Comparison of ENCODE assay signal across 8 cellular contexts in genomic region chr1:144020001-144020738, GRCh38. TPM values are rescaled to one million over a fixed set of nuclear protein-coding genes. Genes with fewer than 3 reads are reported as not detected.
DNase-seq lines count a peak whose midpoint lies in the region; ATAC-seq and TF ChIP-seq lines count a peak whose summit lies in the region.
"Not testable (repeated sequence)": the region's sequence is repeated elsewhere in the genome, so short reads cannot be mapped to it uniquely, and the experiment has no call there.

No MANE protein-coding gene starts in this region.

- DNase-seq in PC-3; activated naive CD8-positive, alpha-beta T cell treated with anti-CD3 and anti-CD28 coated beads, Interleukin-2, amount 50 U/mL, for 24 hours; stimulated activated naive B cell treated with anti-CD40 and anti-IgM and Interleukin-4, amounts not matched to agents 10 μg/mL and 1 μg/mL and 100 μg/mL, for 72 hours: not testable (repeated sequence)

- not testable (repeated sequence) for H3F3A ChIP-seq in PC-3 (ENCODE audit: low read length, unreplicated experiment)

- not testable (repeated sequence) for H3K9me2 ChIP-seq in PC-3 (replicated peaks; ENCODE audit: low read length)

- H3K79me2 ChIP-seq in PC-3 (ENCODE audit: low read length): not testable (repeated sequence)

- H3K27me3 Mint-ChIP-seq in activated naive CD8-positive, alpha-beta T cell treated with anti-CD3 and anti-CD28 coated beads, Interleukin-2, amount 50 U/mL, for 24 hours; stimulated activated naive B cell treated with anti-CD40 and anti-IgM and Interleukin-4, amounts not matched to agents 10 μg/mL and 1 μg/mL and 100 μg/mL, for 72 hours: not testable (repeated sequence)

- H3K27me3 ChIP-seq in PC-3 (ENCODE audit: low read length): not testable (repeated sequence)

- H3K4me3 ChIP-seq in PC-3 (ENCODE audit: low read length): not testable (repeated sequence)

- not testable (repeated sequence) for H3K4me3 Mint-ChIP-seq in activated naive CD8-positive, alpha-beta T cell treated with anti-CD3 and anti-CD28 coated beads, Interleukin-2, amount 50 U/mL, for 24 hours; stimulated activated naive B cell treated with anti-CD40 and anti-IgM and Interleukin-4, amounts not matched to agents 10 μg/mL and 1 μg/mL and 100 μg/mL, for 72 hours

- H3K9me3 Mint-ChIP-seq in activated naive CD8-positive, alpha-beta T cell treated with anti-CD3 and anti-CD28 coated beads, Interleukin-2, amount 50 U/mL, for 24 hours; stimulated activated naive B cell treated with anti-CD40 and anti-IgM and Interleukin-4, amounts not matched to agents 10 μg/mL and 1 μg/mL and 100 μg/mL, for 72 hours: not testable (repeated sequence)

- not testable (repeated sequence) for H3K27ac Mint-ChIP-seq in activated naive CD8-positive, alpha-beta T cell treated with anti-CD3 and anti-CD28 coated beads, Interleukin-2, amount 50 U/mL, for 24 hours; stimulated activated naive B cell treated with anti-CD40 and anti-IgM and Interleukin-4, amounts not matched to agents 10 μg/mL and 1 μg/mL and 100 μg/mL, for 72 hours

- H4K20me1 ChIP-seq in PC-3 (ENCODE audit: low read length): not testable (repeated sequence)

- not testable (repeated sequence) for H2AFZ ChIP-seq in PC-3 (ENCODE audit: low read length)

- H3K4me2 ChIP-seq in PC-3 (ENCODE audit: low read length): not testable (repeated sequence)

- intact Hi-C loops in PC-3 (cut with micrococcal nuclease): not testable (repeated sequence)

- not testable (repeated sequence) for H3K36me3 Mint-ChIP-seq in activated naive CD8-positive, alpha-beta T cell treated with anti-CD3 and anti-CD28 coated beads, Interleukin-2, amount 50 U/mL, for 24 hours (ENCODE audit: low read depth); stimulated activated naive B cell treated with anti-CD40 and anti-IgM and Interleukin-4, amounts not matched to agents 10 μg/mL and 1 μg/mL and 100 μg/mL, for 72 hours

- CTCF ChIA-PET in PC-3 (lab: Charles Lee): not testable (repeated sequence)

- H3K9me3 ChIP-seq in PC-3 (ENCODE audit: low read length): not testable (repeated sequence)

- not testable (repeated sequence) for H3K4me1 ChIP-seq in PC-3 (ENCODE audit: insufficient read depth, low read length)

- not testable (repeated sequence) for H3K4me1 Mint-ChIP-seq in activated naive CD8-positive, alpha-beta T cell treated with anti-CD3 and anti-CD28 coated beads, Interleukin-2, amount 50 U/mL, for 24 hours; stimulated activated naive B cell treated with anti-CD40 and anti-IgM and Interleukin-4, amounts not matched to agents 10 μg/mL and 1 μg/mL and 100 μg/mL, for 72 hours

- BruUV-seq in PC-3 (replicated peaks; lab: Mats Ljungman, UMichigan): not testable (repeated sequence)

- ATAC-seq in GM18502 (IDR thresholded peaks at IDR 0.05; ENCODE audit: poor library complexity, unreplicated experiment) (peak; percentile 70), GM19043 (IDR thresholded peaks at IDR 0.05; ENCODE audit: low read depth, unreplicated experiment) (peak; percentile 57), GM21737 (IDR thresholded peaks at IDR 0.05; ENCODE audit: unreplicated experiment) (peak; percentile 69), HG02885 (IDR thresholded peaks at IDR 0.05; ENCODE audit: poor library complexity, unreplicated experiment) (peak; percentile 68), HG03196 (IDR thresholded peaks at IDR 0.05; ENCODE audit: unreplicated experiment) (peak; percentile 65), PC-3 (peak; percentile 24; the same call in 1 of the 2 replicates)
- peak; percentile 88 for ATAC-seq in activated naive CD8-positive, alpha-beta T cell treated with anti-CD3 and anti-CD28 coated beads, Interleukin-2, amount 50 U/mL, for 24 hours
- peak; percentile 89 to 91 for ATAC-seq in stimulated activated naive B cell treated with anti-CD40 and anti-IgM and Interleukin-4, amounts not matched to agents 10 μg/mL and 1 μg/mL and 100 μg/mL, for 72 hours (replicated peaks)

- TF ChIP-seq CTCF in PC-3 (conservative IDR thresholded peaks at IDR 0.05; ENCODE audit: low read depth, low read length): not testable (repeated sequence)

- not testable (repeated sequence) for H3K27ac ChIP-seq in PC-3 (ENCODE audit: low read length)

- POLR2A ChIA-PET in PC-3 (lab: Charles Lee; ENCODE audit: unreplicated experiment): not testable (repeated sequence)

- not testable (repeated sequence) for H3K9ac ChIP-seq in PC-3 (ENCODE audit: low read length)

- not testable (repeated sequence) for H3K36me3 ChIP-seq in PC-3 (ENCODE audit: low read depth, low read length)

RNA-seq across cellular contexts. Expression of gene FAM72C, which starts 48.4 kb away (rescaled TPM):
- total RNA-seq in PC-3 (2014; rRNA removed): 4.3 and 7.3 TPM in 2 replicates

Comparison
In these comparisons a context has a peak if more than half of its experiments do, and no peak if none do; other contexts are left out.
1. ATAC-seq: peak in every context shown above with its lines; median percentile 90 in stimulated activated naive B cell treated with anti-CD40 and anti-IgM and Interleukin-4, amounts not matched to agents 10 μg/mL and 1 μg/mL and 100 μg/mL, for 72 hours; 88 in activated naive CD8-positive, alpha-beta T cell treated with anti-CD3 and anti-CD28 coated beads, Interleukin-2, amount 50 U/mL, for 24 hours; 70 in GM18502; 69 in GM21737; 68 in HG02885; 65 in HG03196; 57 in GM19043; 24 in PC-3.